20 cellular contexts compared by ENCODE assay signal in the genomic region with DNA sequence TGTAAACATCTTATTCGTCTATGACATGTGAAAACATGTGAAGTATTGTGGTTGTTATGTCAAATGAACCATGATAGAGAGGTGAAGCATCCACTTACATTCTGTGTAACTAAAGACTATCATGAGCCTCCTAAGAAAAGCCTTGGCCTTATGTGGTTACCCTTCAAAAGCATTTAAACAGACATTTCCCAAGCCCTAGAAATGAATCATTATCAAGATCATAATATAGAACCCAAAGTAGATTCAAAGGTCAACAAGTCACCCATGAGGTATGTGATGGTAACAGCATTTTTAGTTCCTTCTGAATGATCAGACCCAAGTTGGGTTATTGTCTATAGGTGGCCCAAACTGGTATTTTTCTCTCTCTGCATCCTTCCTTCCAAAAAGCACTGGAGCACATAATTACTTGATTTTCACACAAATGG.
DNase-seq lines count a peak whose midpoint lies in the region; ATAC-seq, FAIRE-seq and TF ChIP-seq lines count a peak whose summit lies in the region.
"Had no signal": no experiment of that assay in that cellular context is flagged by ENCODE, and none has a peak within 500 bp of the region (broad histone marks: within the 10 kb centered on the region; RNA-seq: fewer than 3 reads in every experiment).

No MANE protein-coding gene starts in this region.

- no peaks in the 10 kb centered on the region for H3K36me3 ChIP-seq in bronchial epithelial cell (ENCODE audit: control insufficient read depth, insufficient read depth, low read length)
- H3K36me3 ChIP-seq: cardiac muscle cell, esophagus muscularis mucosa had no signal

- in situ Hi-C loops in Caki2 (cut with HindIII; ENCODE audit: low pct_unique_long_range_greater_than_20kb, low sequenced_read_pairs) = no loop called here

- H3K27me3 ChIP-seq in bronchial epithelial cell (ENCODE audit: control insufficient read depth, insufficient read depth, low read length) = peaks cover 2% of the 10 kb centered on the region
- H3K27me3 ChIP-seq: cardiac muscle cell, dorsolateral prefrontal cortex, esophagus muscularis mucosa had no signal

- ATAC-seq in GM18907 (IDR thresholded peaks at IDR 0.05; ENCODE audit: unreplicated experiment) = peak; percentile 45
- no peak for ATAC-seq in GM21786 (IDR thresholded peaks at IDR 0.05; ENCODE audit: unreplicated experiment)
- ATAC-seq: activated T-cell treated with anti-CD3 and anti-CD28 coated beads, Interleukin-2, amount 50 U/mL, for 72 hours; HepG2; sciatic nerve had no signal

- no peak for TF ChIP-seq POLR2A in GM12892 (IDR thresholded peaks at IDR 0.05; ENCODE audit: low read depth, low read length)

- H3K4me3 ChIP-seq in bronchial epithelial cell (ENCODE audit: low read depth, low read length) = no peak overlapping the region
- H3K4me3 ChIP-seq: cardiac muscle cell, dorsolateral prefrontal cortex, esophagus muscularis mucosa, lung had no signal

- FAIRE-seq in bronchial epithelial cell (lab: Jason Lieb, UNC) (peak; percentile 32), GM12892 (lab: Jason Lieb, UNC) (no peak), HTR-8/SVneo (lab: Jason Lieb, UNC) (no peak)
- FAIRE-seq: HepG2 had no signal

- DNase-seq in Caki2 (ENCODE audit: low read depth) (peak; percentile 62), NCI-H2171 (lab: John Stamatoyannopoulos, UW) (peak; percentile 50), bronchial epithelial cell (ENCODE audit: low read depth) (peak; percentile 100), mesenteric fat pad (ENCODE audit: low spot score) (no peak), GM12892 (ENCODE audit: insufficient read length) (no peak), HTR-8/SVneo (ENCODE audit: insufficient read length, low spot score) (no peak)
- DNase-seq: activated T-cell treated with anti-CD3 and anti-CD28 coated beads, Interleukin-2, amount 50 U/mL, for 72 hours; CD4-positive, alpha-beta memory T cell; DND-41; dorsolateral prefrontal cortex; MM.1S; SIG-M5; stimulated activated CD4-positive, alpha-beta T cell treated with anti-CD3 and anti-CD28 coated beads, Interleukin-1b, Interleukin-23, amount 100 ng/mL, for 48 hours had no signal

- no peak for TF ChIP-seq CTCF in bronchial epithelial cell (IDR thresholded peaks at IDR 0.05; ENCODE audit: insufficient read depth, low read length, severe bottlenecking)

Comparison
In these comparisons a context has a peak if more than half of its experiments do, and no peak if none do; other contexts are left out.
1. DNase-seq: peak in Caki2 (single experiment), NCI-H2171 (single experiment) and bronchial epithelial cell (single experiment); none in mesenteric fat pad (single experiment), GM12892 (single experiment) and HTR-8/SVneo (single experiment).